10 cellular contexts compared by ENCODE assay signal in genomic region chr16:86554599-86554916, GRCh38. TPM values are rescaled to one million over a fixed set of nuclear protein-coding genes. Genes with fewer than 3 reads are reported as not detected.
DNase-seq lines count a peak whose midpoint lies in the region; ATAC-seq and TF ChIP-seq lines count a peak whose summit lies in the region.
"Had no signal": no experiment of that assay in that cellular context is flagged by ENCODE, and none has a peak within 500 bp of the region (broad histone marks: within the 10 kb centered on the region; RNA-seq: fewer than 3 reads in every experiment).

No MANE protein-coding gene starts in this region.

- H3K9me3 Mint-ChIP-seq in activated CD8-positive, alpha-beta T cell treated with anti-CD3 and anti-CD28 coated beads for 36 hours, result no peaks in the 10 kb centered on the region
- no peaks in the 10 kb centered on the region for H3K9me3 Mint-ChIP-seq in stimulated activated effector memory CD8-positive, alpha-beta T cell treated with anti-CD3 and anti-CD28 coated beads, Interleukin-12 subunit alpha, Interleukin-12 subunit beta, amount 100 ng/mL, for 72 hours

- CTCF ChIA-PET in activated CD8-positive, alpha-beta T cell treated with anti-CD3 and anti-CD28 coated beads for 36 hours (lab: Charles Lee), result interaction anchor here (1.0 to 1.2 kb wide), 3 partner anchors 10 to 508 kb away, joined by 3 to 4 read pairs (median 3); no protein-coding TSS in a partner anchor

- peaks cover 8% of the 10 kb centered on the region; the same call in 1 of the 2 replicates for H3K4me1 ChIP-seq in HAP-1
- peaks cover 3% of the 10 kb centered on the region for H3K4me1 ChIP-seq in right cardiac atrium (ENCODE audit: control insufficient read depth, insufficient read depth, low read length)

- DNase-seq in HAP-1 (ENCODE audit: low spot score in 2 of 2), result no peak
- no peak for DNase-seq in activated CD8-positive, alpha-beta T cell treated with anti-CD3 and anti-CD28 coated beads for 36 hours
- no peak for DNase-seq in right cardiac atrium
- no peak for DNase-seq in stimulated activated effector memory CD8-positive, alpha-beta T cell treated with anti-CD3 and anti-CD28 coated beads, Interleukin-12 subunit alpha, Interleukin-12 subunit beta, amount 100 ng/mL, for 72 hours (ENCODE audit: low spot score in 2 of 2)
- DNase-seq in GM19238 (ENCODE audit: insufficient read length, low spot score), result no peak
- no peak for DNase-seq in NCI-H345 (lab: John Stamatoyannopoulos, UW)
- no peak for DNase-seq in middle frontal gyrus (ENCODE audit: extremely low spot score, low spot score)
- DNase-seq in NCI-H128 (lab: John Stamatoyannopoulos, UW; ENCODE audit: unreplicated experiment), result no peak

- H3K36me3 Mint-ChIP-seq in activated CD8-positive, alpha-beta T cell treated with anti-CD3 and anti-CD28 coated beads for 36 hours (ENCODE audit: low read depth), result peaks cover 14% of the 10 kb centered on the region
- H3K36me3 Mint-ChIP-seq in stimulated activated effector memory CD8-positive, alpha-beta T cell treated with anti-CD3 and anti-CD28 coated beads, Interleukin-12 subunit alpha, Interleukin-12 subunit beta, amount 100 ng/mL, for 72 hours, result peaks cover 23% of the 10 kb centered on the region

- ATAC-seq in activated CD8-positive, alpha-beta T cell treated with anti-CD3 and anti-CD28 coated beads for 36 hours, result no peak
- ATAC-seq in right cardiac atrium, result peak in 1 of 2 donors; percentile 12
- ATAC-seq in stimulated activated effector memory CD8-positive, alpha-beta T cell treated with anti-CD3 and anti-CD28 coated beads, Interleukin-12 subunit alpha, Interleukin-12 subunit beta, amount 100 ng/mL, for 72 hours, result no peak

- POLR2A ChIA-PET in activated CD8-positive, alpha-beta T cell treated with anti-CD3 and anti-CD28 coated beads for 36 hours (lab: Charles Lee), result interaction anchor here (1.0 kb wide), 1 partner anchor 10 kb away, joined by 3 read pairs; no protein-coding TSS in a partner anchor

- no peak for TF ChIP-seq CTCF in activated CD8-positive, alpha-beta T cell treated with anti-CD3 and anti-CD28 coated beads for 36 hours (IDR thresholded peaks at IDR 0.05)

- H3K27ac ChIP-seq in right cardiac atrium (ENCODE audit: low read length), result peak overlapping the region; percentile 53

- peak overlapping the region; percentile 81 for H3K4me3 Mint-ChIP-seq in activated CD8-positive, alpha-beta T cell treated with anti-CD3 and anti-CD28 coated beads for 36 hours
- H3K4me3 Mint-ChIP-seq in stimulated activated effector memory CD8-positive, alpha-beta T cell treated with anti-CD3 and anti-CD28 coated beads, Interleukin-12 subunit alpha, Interleukin-12 subunit beta, amount 100 ng/mL, for 72 hours, result peak overlapping the region; percentile 92

- H3K4me3 ChIP-seq in HAP-1 (peak overlapping the region; percentile 75), right cardiac atrium (ENCODE audit: low read length) (peak overlapping the region; percentile 71)

- H3K27me3 ChIP-seq in HAP-1 (ENCODE audit: low read depth), result no peaks in the 10 kb centered on the region
- no peaks in the 10 kb centered on the region for H3K27me3 ChIP-seq in right cardiac atrium (ENCODE audit: control insufficient read depth, insufficient read depth)

- WGBS in right cardiac atrium, result 8% methylated on average over 10 of the region's 10 CpGs

- peak overlapping the region; percentile 96 for H3K27ac Mint-ChIP-seq in activated CD8-positive, alpha-beta T cell treated with anti-CD3 and anti-CD28 coated beads for 36 hours
- H3K27ac Mint-ChIP-seq in stimulated activated effector memory CD8-positive, alpha-beta T cell treated with anti-CD3 and anti-CD28 coated beads, Interleukin-12 subunit alpha, Interleukin-12 subunit beta, amount 100 ng/mL, for 72 hours, result peak overlapping the region; percentile 99

- in situ Hi-C loops in HAP-1 (cut with MboI; ENCODE audit: low sequenced_read_pairs), result no loop called here

- H3K36me3 ChIP-seq in HAP-1 (replicated peaks), result peaks cover 8% of the 10 kb centered on the region

- H3K9me3 ChIP-seq in HAP-1 (no peaks in the 10 kb centered on the region), right cardiac atrium (ENCODE audit: control insufficient read depth, low read length) (no peaks in the 10 kb centered on the region)

- peaks cover 5% of the 10 kb centered on the region for H3K27me3 Mint-ChIP-seq in activated CD8-positive, alpha-beta T cell treated with anti-CD3 and anti-CD28 coated beads for 36 hours

- peaks cover 12% of the 10 kb centered on the region for H3K4me1 Mint-ChIP-seq in activated CD8-positive, alpha-beta T cell treated with anti-CD3 and anti-CD28 coated beads for 36 hours (ENCODE audit: low read depth)
- H3K4me1 Mint-ChIP-seq in stimulated activated effector memory CD8-positive, alpha-beta T cell treated with anti-CD3 and anti-CD28 coated beads, Interleukin-12 subunit alpha, Interleukin-12 subunit beta, amount 100 ng/mL, for 72 hours, result peaks cover 21% of the 10 kb centered on the region

- intact Hi-C loops in activated CD8-positive, alpha-beta T cell treated with anti-CD3 and anti-CD28 coated beads for 36 hours (cut with micrococcal nuclease), result no loop called here
- intact Hi-C loops in right cardiac atrium (cut with DNase I), result loop anchor here in 1 of 4 donors (10.0 kb wide), 1 partner anchor 810 kb away; no protein-coding TSS in a partner anchor

RNA-seq across cellular contexts. Expression of gene MTHFSD, which starts 0.5 kb away (rescaled TPM):
- 10 to 100 TPM; 19.3 to 22.3 TPM for total RNA-seq in activated CD8-positive, alpha-beta T cell treated with anti-CD3 and anti-CD28 coated beads for 36 hours
- 10 to 100 TPM in 3 of 4 donors, 1 to 10 TPM in 1; 9.0 to 14.7 (median 12.5) TPM for total RNA-seq in right cardiac atrium
- polyA plus RNA-seq in right cardiac atrium, result 8.8 TPM

RNA-seq across cellular contexts. Expression of gene FOXC2, which starts 12.1 kb away (rescaled TPM):
- total RNA-seq in activated CD8-positive, alpha-beta T cell treated with anti-CD3 and anti-CD28 coated beads for 36 hours, result not detected
- total RNA-seq in right cardiac atrium, result 1 to 10 TPM; 2.3 to 3.7 (median 2.8) TPM
- polyA plus RNA-seq in right cardiac atrium, result 1.1 TPM
- total RNA-seq: NCI-H460 had no signal

RNA-seq across cellular contexts. Expression of gene FOXL1, which starts 23.8 kb away (rescaled TPM):
- total RNA-seq in activated CD8-positive, alpha-beta T cell treated with anti-CD3 and anti-CD28 coated beads for 36 hours, result not detected
- 1 to 10 TPM; 1.3 to 1.8 (median 1.6) TPM for total RNA-seq in right cardiac atrium
- 0.75 TPM for polyA plus RNA-seq in right cardiac atrium

RNA-seq across cellular contexts. Expression of gene FOXF1, which starts 44.2 kb away (rescaled TPM):
- total RNA-seq in activated CD8-positive, alpha-beta T cell treated with anti-CD3 and anti-CD28 coated beads for 36 hours, result not detected
- total RNA-seq in right cardiac atrium, result under 1 TPM; 0.14 to 0.71 (median 0.28) TPM
- 0.84 TPM for polyA plus RNA-seq in right cardiac atrium
- total RNA-seq: renal cortical epithelial cell had no signal
